Comparison of ENCODE assay signal across 8 cellular contexts in the genomic region with DNA sequence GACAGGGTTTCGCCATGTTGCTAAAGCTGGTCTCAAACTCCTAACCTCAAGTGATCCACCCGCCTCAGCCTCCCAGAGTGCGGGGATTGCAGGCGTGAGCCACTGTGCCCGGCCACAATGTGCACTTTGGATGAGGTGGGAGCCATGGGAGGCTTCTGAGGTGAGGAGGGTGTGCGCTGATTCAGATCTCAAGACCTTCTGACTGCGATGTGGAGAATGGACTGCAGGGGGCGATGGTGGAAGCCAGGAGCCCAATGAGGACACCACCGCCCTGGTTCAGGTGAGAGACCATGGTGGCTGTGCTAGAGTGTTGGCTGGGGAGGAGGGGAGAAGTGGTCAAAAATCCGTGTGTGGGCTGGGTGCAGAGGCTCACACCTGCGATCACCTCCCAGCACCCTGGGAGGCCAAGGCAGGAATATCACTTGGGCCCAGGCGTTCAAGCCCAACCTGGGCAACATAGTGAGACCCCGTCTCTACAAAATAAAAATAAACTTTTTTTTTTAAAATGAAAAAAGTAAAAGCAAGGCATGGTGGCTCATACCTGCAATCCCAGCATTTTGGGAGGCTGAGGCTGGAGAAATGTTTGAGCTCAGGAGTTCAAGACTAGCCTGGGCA. TPM values are rescaled to one million over a fixed set of nuclear protein-coding genes. Genes with fewer than 3 reads are reported as not detected.
DNase-seq lines count a peak whose midpoint lies in the region; ATAC-seq and TF ChIP-seq lines count a peak whose summit lies in the region.

No MANE protein-coding gene starts in this region.

- no peak overlapping the region for H3K4me2 ChIP-seq in OCI-LY7 (ENCODE audit: low read length)

- H3K4me3 Mint-ChIP-seq in activated naive CD4-positive, alpha-beta T cell treated with anti-CD3 and anti-CD28 coated beads for 36 hours, result no peak overlapping the region

- ATAC-seq in GM21423 (IDR thresholded peaks at IDR 0.05; ENCODE audit: unreplicated experiment), result no peak
- no peak for ATAC-seq in HG03342 (IDR thresholded peaks at IDR 0.05; ENCODE audit: unreplicated experiment)

- peaks cover 12% of the 10 kb centered on the region for H3K4me1 Mint-ChIP-seq in activated naive CD4-positive, alpha-beta T cell treated with anti-CD3 and anti-CD28 coated beads for 36 hours (ENCODE audit: low read depth)

- intact Hi-C loops in OCI-LY7 (cut with micrococcal nuclease; ENCODE audit: unreplicated experiment), result no loop called here
- intact Hi-C loops in activated naive CD4-positive, alpha-beta T cell treated with anti-CD3 and anti-CD28 coated beads for 36 hours (cut with micrococcal nuclease), result loop anchor here (5.0 kb wide), 2 partner anchors 147 to 417 kb away; no protein-coding TSS in a partner anchor

- no peak overlapping the region for H3K4me3 ChIP-seq in OCI-LY7 (ENCODE audit: low read depth, low read length, poor library complexity, severe bottlenecking)

- peak; percentile 70 for TF ChIP-seq CTCF in OCI-LY7 (conservative IDR thresholded peaks at IDR 0.05; ENCODE audit: low read length)

- no peak overlapping the region for H2AFZ ChIP-seq in OCI-LY7 (ENCODE audit: low read length)

- H4K20me1 ChIP-seq in OCI-LY7 (ENCODE audit: insufficient read depth, low read length), result no peaks in the 10 kb centered on the region

- H3K79me2 ChIP-seq in OCI-LY7 (ENCODE audit: insufficient read depth, low read depth, low read length), result no peaks in the 10 kb centered on the region

- H3K4me1 ChIP-seq in OCI-LY7 (ENCODE audit: insufficient read depth, low read length, poor library complexity, severe bottlenecking), result peaks cover 17% of the 10 kb centered on the region

- CTCF ChIA-PET in OCI-LY7 (lab: Charles Lee; ENCODE audit: unreplicated experiment), result no interaction called here
- CTCF ChIA-PET in activated naive CD4-positive, alpha-beta T cell treated with anti-CD3 and anti-CD28 coated beads for 36 hours (lab: Charles Lee), result interaction anchor here (0.5 to 1.4 kb wide), 4 partner anchors 15 to 978 kb away, joined by 3 to 4 read pairs (median 3); no protein-coding TSS in a partner anchor

- peak; percentile 56 for DNase-seq in ELR (ENCODE audit: low read depth)
- peak; percentile 49 for DNase-seq in OCI-LY7 (ENCODE audit: low spot score)
- DNase-seq in activated naive CD4-positive, alpha-beta T cell treated with anti-CD3 and anti-CD28 coated beads for 36 hours, result peak; percentile 74
- DNase-seq in lung microvascular endothelial cell (ENCODE audit: low read depth in 2 of 2), result peak; percentile 29 to 42
- no peak for DNase-seq in dedifferentiated amniotic fluid mesenchymal stem cell (ENCODE audit: extremely low spot score)
- DNase-seq in NCI-H345 treated with DMSO at 0.1 percent for 48 hours (lab: John Stamatoyannopoulos, UW; ENCODE audit: unreplicated experiment), result no peak

- H3K9me2 ChIP-seq in OCI-LY7 (ENCODE audit: insufficient read depth, low read length), result no peaks in the 10 kb centered on the region

- peaks cover 17% of the 10 kb centered on the region; the same call in 1 of the 2 replicates for H3K36me3 ChIP-seq in OCI-LY7 (ENCODE audit: insufficient read depth, low read length)

- H3K27me3 Mint-ChIP-seq in activated naive CD4-positive, alpha-beta T cell treated with anti-CD3 and anti-CD28 coated beads for 36 hours (ENCODE audit: low read depth), result no peaks in the 10 kb centered on the region

- H3K36me3 Mint-ChIP-seq in activated naive CD4-positive, alpha-beta T cell treated with anti-CD3 and anti-CD28 coated beads for 36 hours (ENCODE audit: low read depth), result peaks cover 10% of the 10 kb centered on the region

- BruUV-seq in OCI-LY7 (replicated peaks; lab: Mats Ljungman, UMichigan), result no TSS peak

- H3K9me3 Mint-ChIP-seq in activated naive CD4-positive, alpha-beta T cell treated with anti-CD3 and anti-CD28 coated beads for 36 hours, result no peaks in the 10 kb centered on the region

- H3K27ac Mint-ChIP-seq in activated naive CD4-positive, alpha-beta T cell treated with anti-CD3 and anti-CD28 coated beads for 36 hours, result no peak overlapping the region

- POLR2A ChIA-PET in OCI-LY7 (lab: Charles Lee), result no interaction called here

- H3K27ac ChIP-seq in OCI-LY7 (ENCODE audit: low read depth, low read length, poor library complexity, severe bottlenecking), result no peak overlapping the region

- H3K9me3 ChIP-seq in OCI-LY7 (ENCODE audit: low read length), result no peaks in the 10 kb centered on the region

RNA-seq across cellular contexts. Expression of gene INAFM1, which starts 5.6 kb away (rescaled TPM):
- 4.6 and 5.0 TPM in 2 replicates for total RNA-seq in OCI-LY7 (2014; rRNA removed; shearing (Covaris generic))
- total RNA-seq in OCI-LY7 (2022) (7.6 and 10.3 TPM in 2 replicates), lung microvascular endothelial cell (0.65 and 1.2 TPM in 2 replicates)
- 10 to 100 TPM; 18.7 to 19.9 TPM for total RNA-seq in activated naive CD4-positive, alpha-beta T cell treated with anti-CD3 and anti-CD28 coated beads for 36 hours

RNA-seq across cellular contexts. Expression of gene CCDC9, which starts 24.0 kb away (rescaled TPM):
- total RNA-seq in OCI-LY7 (2014; rRNA removed; shearing (Covaris generic)), result 6.5 and 7.9 TPM in 2 replicates
- total RNA-seq in OCI-LY7 (2022) (19.3 and 19.7 TPM in 2 replicates), lung microvascular endothelial cell (3.3 and 4.6 TPM in 2 replicates)
- 10 to 100 TPM; 43.6 to 47.7 TPM for total RNA-seq in activated naive CD4-positive, alpha-beta T cell treated with anti-CD3 and anti-CD28 coated beads for 36 hours

RNA-seq across cellular contexts. Expression of gene C5AR1, which starts 29.4 kb away (rescaled TPM):
- total RNA-seq in OCI-LY7 (2014; rRNA removed; shearing (Covaris generic)), result not detected in 2 replicates
- total RNA-seq in OCI-LY7 (2022) (1.1 TPM in 1 of 2 replicates, not detected in the other), lung microvascular endothelial cell (not detected in 2 replicates)
- under 1 TPM in 1 of 2 experiments, not detected in 1; 0.19 TPM for total RNA-seq in activated naive CD4-positive, alpha-beta T cell treated with anti-CD3 and anti-CD28 coated beads for 36 hours

RNA-seq across cellular contexts. Expression of gene BBC3, which starts 49.3 kb away (rescaled TPM):
- total RNA-seq in OCI-LY7 (2014; rRNA removed; shearing (Covaris generic)), result 6.9 and 8.9 TPM in 2 replicates
- total RNA-seq in OCI-LY7 (2022), result 10.5 and 13.2 TPM in 2 replicates
- 10 to 100 TPM; 55.9 to 59.5 TPM for total RNA-seq in activated naive CD4-positive, alpha-beta T cell treated with anti-CD3 and anti-CD28 coated beads for 36 hours
- total RNA-seq in lung microvascular endothelial cell, result 16.5 and 21.4 TPM in 2 replicates

RNA-seq across cellular contexts. Expression of gene C5AR2, which starts 51.7 kb away (rescaled TPM):
- total RNA-seq in OCI-LY7 (2014; rRNA removed; shearing (Covaris generic)), result 0.70 and 2.9 TPM in 2 replicates
- total RNA-seq in OCI-LY7 (2022) (2.6 and 3.5 TPM in 2 replicates), lung microvascular endothelial cell (under 0.01 TPM in 2 replicates)
- not detected for total RNA-seq in activated naive CD4-positive, alpha-beta T cell treated with anti-CD3 and anti-CD28 coated beads for 36 hours

Comparison
In these comparisons a context has a peak if more than half of its experiments do, and no peak if none do; other contexts are left out.
1. DNase-seq: peak in ELR (single experiment), OCI-LY7 (single experiment), activated naive CD4-positive, alpha-beta T cell treated with anti-CD3 and anti-CD28 coated beads for 36 hours (single experiment) and lung microvascular endothelial cell (2 of 2); none in dedifferentiated amniotic fluid mesenchymal stem cell (single experiment) and NCI-H345 treated with DMSO at 0.1 percent for 48 hours (single experiment).